ENCODE assay signal across 1 cellular context in the genomic region with DNA sequence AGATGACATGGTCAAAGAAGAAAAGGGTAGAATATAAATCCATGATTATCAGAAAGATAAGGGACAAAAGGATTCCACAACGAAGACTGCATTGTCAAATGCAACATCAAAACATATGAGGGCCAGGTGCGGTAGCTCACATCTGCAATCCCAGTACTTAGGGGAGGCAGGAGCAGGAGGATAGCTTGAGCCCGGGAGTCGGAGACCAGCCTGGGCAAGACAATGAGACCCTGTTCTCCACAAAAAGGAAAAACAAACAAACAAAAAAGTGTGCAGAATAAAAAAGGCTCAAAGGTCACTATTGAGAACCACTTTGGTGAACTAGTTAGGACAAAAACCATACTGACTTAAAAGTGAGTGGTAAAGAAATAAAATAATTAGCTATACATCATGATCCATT.
TF ChIP-seq lines count a peak whose summit lies in the region.

No MANE protein-coding gene starts in this region.

TF ChIP-seq in HepG2, 621 proteins besides CTCF, POLR2A, EP300 and RAD21 (continued from another document and continues in another):
- TF ChIP-seq, protein P1, sequence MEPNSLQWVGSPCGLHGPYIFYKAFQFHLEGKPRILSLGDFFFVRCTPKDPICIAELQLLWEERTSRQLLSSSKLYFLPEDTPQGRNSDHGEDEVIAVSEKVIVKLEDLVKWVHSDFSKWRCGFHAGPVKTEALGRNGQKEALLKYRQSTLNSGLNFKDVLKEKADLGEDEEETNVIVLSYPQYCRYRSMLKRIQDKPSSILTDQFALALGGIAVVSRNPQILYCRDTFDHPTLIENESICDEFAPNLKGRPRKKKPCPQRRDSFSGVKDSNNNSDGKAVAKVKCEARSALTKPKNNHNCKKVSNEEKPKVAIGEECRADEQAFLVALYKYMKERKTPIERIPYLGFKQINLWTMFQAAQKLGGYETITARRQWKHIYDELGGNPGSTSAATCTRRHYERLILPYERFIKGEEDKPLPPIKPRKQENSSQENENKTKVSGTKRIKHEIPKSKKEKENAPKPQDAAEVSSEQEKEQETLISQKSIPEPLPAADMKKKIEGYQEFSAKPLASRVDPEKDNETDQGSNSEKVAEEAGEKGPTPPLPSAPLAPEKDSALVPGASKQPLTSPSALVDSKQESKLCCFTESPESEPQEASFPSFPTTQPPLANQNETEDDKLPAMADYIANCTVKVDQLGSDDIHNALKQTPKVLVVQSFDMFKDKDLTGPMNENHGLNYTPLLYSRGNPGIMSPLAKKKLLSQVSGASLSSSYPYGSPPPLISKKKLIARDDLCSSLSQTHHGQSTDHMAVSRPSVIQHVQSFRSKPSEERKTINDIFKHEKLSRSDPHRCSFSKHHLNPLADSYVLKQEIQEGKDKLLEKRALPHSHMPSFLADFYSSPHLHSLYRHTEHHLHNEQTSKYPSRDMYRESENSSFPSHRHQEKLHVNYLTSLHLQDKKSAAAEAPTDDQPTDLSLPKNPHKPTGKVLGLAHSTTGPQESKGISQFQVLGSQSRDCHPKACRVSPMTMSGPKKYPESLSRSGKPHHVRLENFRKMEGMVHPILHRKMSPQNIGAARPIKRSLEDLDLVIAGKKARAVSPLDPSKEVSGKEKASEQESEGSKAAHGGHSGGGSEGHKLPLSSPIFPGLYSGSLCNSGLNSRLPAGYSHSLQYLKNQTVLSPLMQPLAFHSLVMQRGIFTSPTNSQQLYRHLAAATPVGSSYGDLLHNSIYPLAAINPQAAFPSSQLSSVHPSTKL (CRISPR knock-in tag; IDR thresholded peaks at IDR 0.05): peak; percentile 56
- TF ChIP-seq ZBTB7B (CRISPR knock-in tag; IDR thresholded peaks at IDR 0.05): no peak
- TF ChIP-seq ZNF567 (CRISPR knock-in tag; IDR thresholded peaks at IDR 0.05; ENCODE audit: borderline replicate concordance): no peak
- 0 out of 2 replicates have a peak, but pooled peaks have one; percentile 32 for TF ChIP-seq HNF4G (IDR thresholded peaks at IDR 0.05; ENCODE audit: borderline replicate concordance, low read depth, low read length)
- TF ChIP-seq HNF4G (CRISPR knock-in tag; IDR thresholded peaks at IDR 0.05; ENCODE audit: borderline replicate concordance, low read depth): no peak; the same call in 1 of the 2 replicates
- TF ChIP-seq RFX1 (IDR thresholded peaks at IDR 0.05): no peak
- TF ChIP-seq NFRKB (IDR thresholded peaks at IDR 0.05): no peak
- no peak for TF ChIP-seq UBTF (CRISPR knock-in tag; IDR thresholded peaks at IDR 0.05)
- TF ChIP-seq, protein P2, sequence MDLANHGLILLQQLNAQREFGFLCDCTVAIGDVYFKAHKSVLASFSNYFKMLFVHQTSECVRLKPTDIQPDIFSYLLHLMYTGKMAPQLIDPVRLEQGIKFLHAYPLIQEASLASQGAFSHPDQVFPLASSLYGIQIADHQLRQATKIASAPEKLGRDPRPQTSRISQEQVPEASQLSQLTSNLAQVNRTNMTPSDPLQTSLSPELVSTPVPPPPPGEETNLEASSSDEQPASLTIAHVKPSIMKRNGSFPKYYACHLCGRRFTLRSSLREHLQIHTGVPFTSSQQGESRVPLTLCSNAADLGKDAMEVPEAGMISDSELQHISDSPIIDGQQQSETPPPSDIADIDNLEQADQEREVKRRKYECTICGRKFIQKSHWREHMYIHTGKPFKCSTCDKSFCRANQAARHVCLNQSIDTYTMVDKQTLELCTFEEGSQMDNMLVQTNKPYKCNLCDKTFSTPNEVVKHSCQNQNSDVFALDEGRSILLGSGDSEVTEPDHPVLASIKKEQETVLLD (CRISPR knock-in tag; IDR thresholded peaks at IDR 0.05; ENCODE audit: low read depth): no peak
- TF ChIP-seq ZNF780A (CRISPR knock-in tag; IDR thresholded peaks at IDR 0.05): no peak
- no peak for TF ChIP-seq ZNF230 (CRISPR knock-in tag; IDR thresholded peaks at IDR 0.05)
- no peak for TF ChIP-seq ZFP82 (CRISPR knock-in tag; IDR thresholded peaks at IDR 0.05; ENCODE audit: borderline replicate concordance)
- TF ChIP-seq IKZF1 (IDR thresholded peaks at IDR 0.05): no peak
- TF ChIP-seq ZNF605 (CRISPR knock-in tag; IDR thresholded peaks at IDR 0.05): no peak
- TF ChIP-seq ZNF468 (CRISPR knock-in tag; IDR thresholded peaks at IDR 0.05): no peak
- TF ChIP-seq, protein P3, sequence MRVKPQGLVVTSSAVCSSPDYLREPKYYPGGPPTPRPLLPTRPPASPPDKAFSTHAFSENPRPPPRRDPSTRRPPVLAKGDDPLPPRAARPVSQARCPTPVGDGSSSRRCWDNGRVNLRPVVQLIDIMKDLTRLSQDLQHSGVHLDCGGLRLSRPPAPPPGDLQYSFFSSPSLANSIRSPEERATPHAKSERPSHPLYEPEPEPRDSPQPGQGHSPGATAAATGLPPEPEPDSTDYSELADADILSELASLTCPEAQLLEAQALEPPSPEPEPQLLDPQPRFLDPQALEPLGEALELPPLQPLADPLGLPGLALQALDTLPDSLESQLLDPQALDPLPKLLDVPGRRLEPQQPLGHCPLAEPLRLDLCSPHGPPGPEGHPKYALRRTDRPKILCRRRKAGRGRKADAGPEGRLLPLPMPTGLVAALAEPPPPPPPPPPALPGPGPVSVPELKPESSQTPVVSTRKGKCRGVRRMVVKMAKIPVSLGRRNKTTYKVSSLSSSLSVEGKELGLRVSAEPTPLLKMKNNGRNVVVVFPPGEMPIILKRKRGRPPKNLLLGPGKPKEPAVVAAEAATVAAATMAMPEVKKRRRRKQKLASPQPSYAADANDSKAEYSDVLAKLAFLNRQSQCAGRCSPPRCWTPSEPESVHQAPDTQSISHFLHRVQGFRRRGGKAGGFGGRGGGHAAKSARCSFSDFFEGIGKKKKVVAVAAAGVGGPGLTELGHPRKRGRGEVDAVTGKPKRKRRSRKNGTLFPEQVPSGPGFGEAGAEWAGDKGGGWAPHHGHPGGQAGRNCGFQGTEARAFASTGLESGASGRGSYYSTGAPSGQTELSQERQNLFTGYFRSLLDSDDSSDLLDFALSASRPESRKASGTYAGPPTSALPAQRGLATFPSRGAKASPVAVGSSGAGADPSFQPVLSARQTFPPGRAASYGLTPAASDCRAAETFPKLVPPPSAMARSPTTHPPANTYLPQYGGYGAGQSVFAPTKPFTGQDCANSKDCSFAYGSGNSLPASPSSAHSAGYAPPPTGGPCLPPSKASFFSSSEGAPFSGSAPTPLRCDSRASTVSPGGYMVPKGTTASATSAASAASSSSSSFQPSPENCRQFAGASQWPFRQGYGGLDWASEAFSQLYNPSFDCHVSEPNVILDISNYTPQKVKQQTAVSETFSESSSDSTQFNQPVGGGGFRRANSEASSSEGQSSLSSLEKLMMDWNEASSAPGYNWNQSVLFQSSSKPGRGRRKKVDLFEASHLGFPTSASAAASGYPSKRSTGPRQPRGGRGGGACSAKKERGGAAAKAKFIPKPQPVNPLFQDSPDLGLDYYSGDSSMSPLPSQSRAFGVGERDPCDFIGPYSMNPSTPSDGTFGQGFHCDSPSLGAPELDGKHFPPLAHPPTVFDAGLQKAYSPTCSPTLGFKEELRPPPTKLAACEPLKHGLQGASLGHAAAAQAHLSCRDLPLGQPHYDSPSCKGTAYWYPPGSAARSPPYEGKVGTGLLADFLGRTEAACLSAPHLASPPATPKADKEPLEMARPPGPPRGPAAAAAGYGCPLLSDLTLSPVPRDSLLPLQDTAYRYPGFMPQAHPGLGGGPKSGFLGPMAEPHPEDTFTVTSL (CRISPR knock-in tag; IDR thresholded peaks at IDR 0.05; ENCODE audit: borderline replicate concordance): peak; percentile 59; the same call in 1 of the 2 replicates
- no peak for TF ChIP-seq ZNF7 (CRISPR knock-in tag; IDR thresholded peaks at IDR 0.05)
- TF ChIP-seq ZBTB8A (CRISPR knock-in tag; IDR thresholded peaks at IDR 0.05; ENCODE audit: borderline replicate concordance, low read depth): no peak
- no peak for TF ChIP-seq ZKSCAN1 (IDR thresholded peaks at IDR 0.05; ENCODE audit: low read length)
- TF ChIP-seq SOX6 (IDR thresholded peaks at IDR 0.05): no peak
- TF ChIP-seq SOX6 (CRISPR knock-in tag; IDR thresholded peaks at IDR 0.05): peak; percentile 95
- TF ChIP-seq HOXD1 (CRISPR knock-in tag; IDR thresholded peaks at IDR 0.05): no peak
- 0 out of 2 replicates have a peak, but pooled peaks have one; percentile 28 for TF ChIP-seq SAP130 (CRISPR knock-in tag; IDR thresholded peaks at IDR 0.05; ENCODE audit: low read depth)
- no peak for TF ChIP-seq NBN (conservative IDR thresholded peaks at IDR 0.05)
- TF ChIP-seq, protein P4, sequence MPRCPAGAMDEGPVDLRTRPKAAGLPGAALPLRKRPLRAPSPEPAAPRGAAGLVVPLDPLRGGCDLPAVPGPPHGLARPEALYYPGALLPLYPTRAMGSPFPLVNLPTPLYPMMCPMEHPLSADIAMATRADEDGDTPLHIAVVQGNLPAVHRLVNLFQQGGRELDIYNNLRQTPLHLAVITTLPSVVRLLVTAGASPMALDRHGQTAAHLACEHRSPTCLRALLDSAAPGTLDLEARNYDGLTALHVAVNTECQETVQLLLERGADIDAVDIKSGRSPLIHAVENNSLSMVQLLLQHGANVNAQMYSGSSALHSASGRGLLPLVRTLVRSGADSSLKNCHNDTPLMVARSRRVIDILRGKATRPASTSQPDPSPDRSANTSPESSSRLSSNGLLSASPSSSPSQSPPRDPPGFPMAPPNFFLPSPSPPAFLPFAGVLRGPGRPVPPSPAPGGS (CRISPR knock-in tag; IDR thresholded peaks at IDR 0.05): no peak
- TF ChIP-seq ATF1 (CRISPR knock-in tag; IDR thresholded peaks at IDR 0.05): no peak
- TF ChIP-seq ZNF251 (CRISPR knock-in tag; IDR thresholded peaks at IDR 0.05): no peak
- TF ChIP-seq ZNF484 (CRISPR knock-in tag; IDR thresholded peaks at IDR 0.05; ENCODE audit: borderline replicate concordance, low read depth): no peak
- no peak for TF ChIP-seq ETV6 (CRISPR knock-in tag; conservative IDR thresholded peaks at IDR 0.05)
- TF ChIP-seq MYC (CRISPR knock-in tag; IDR thresholded peaks at IDR 0.05; ENCODE audit: borderline replicate concordance): no peak
- TF ChIP-seq ZFP1 (CRISPR knock-in tag; IDR thresholded peaks at IDR 0.05): no peak
- TF ChIP-seq RXRB (CRISPR knock-in tag; IDR thresholded peaks at IDR 0.05; ENCODE audit: borderline replicate concordance): 0 out of 2 replicates have a peak, but pooled peaks have one; percentile 33
- TF ChIP-seq ZNF292 (CRISPR knock-in tag; IDR thresholded peaks at IDR 0.05; ENCODE audit: borderline replicate concordance, low read depth): no peak
- no peak for TF ChIP-seq ZNF460 (CRISPR knock-in tag; IDR thresholded peaks at IDR 0.05; ENCODE audit: borderline replicate concordance)
- no peak for TF ChIP-seq SYNCRIP (IDR thresholded peaks at IDR 0.05; ENCODE audit: insufficient read depth, low read depth, low read length)
- TF ChIP-seq, protein P5, sequence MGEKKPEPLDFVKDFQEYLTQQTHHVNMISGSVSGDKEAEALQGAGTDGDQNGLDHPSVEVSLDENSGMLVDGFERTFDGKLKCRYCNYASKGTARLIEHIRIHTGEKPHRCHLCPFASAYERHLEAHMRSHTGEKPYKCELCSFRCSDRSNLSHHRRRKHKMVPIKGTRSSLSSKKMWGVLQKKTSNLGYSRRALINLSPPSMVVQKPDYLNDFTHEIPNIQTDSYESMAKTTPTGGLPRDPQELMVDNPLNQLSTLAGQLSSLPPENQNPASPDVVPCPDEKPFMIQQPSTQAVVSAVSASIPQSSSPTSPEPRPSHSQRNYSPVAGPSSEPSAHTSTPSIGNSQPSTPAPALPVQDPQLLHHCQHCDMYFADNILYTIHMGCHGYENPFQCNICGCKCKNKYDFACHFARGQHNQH (CRISPR knock-in tag; IDR thresholded peaks at IDR 0.05): peak; percentile 34; the same call in 1 of the 2 replicates
- TF ChIP-seq ZFP36 (IDR thresholded peaks at IDR 0.05; ENCODE audit: borderline replicate concordance, low read depth, low read length, partially characterized antibody): no peak
- no peak for TF ChIP-seq ZNF775 (CRISPR knock-in tag; IDR thresholded peaks at IDR 0.05; ENCODE audit: borderline replicate concordance)
- TF ChIP-seq MEIS2 (CRISPR knock-in tag; IDR thresholded peaks at IDR 0.05): no peak
- TF ChIP-seq, protein P6, sequence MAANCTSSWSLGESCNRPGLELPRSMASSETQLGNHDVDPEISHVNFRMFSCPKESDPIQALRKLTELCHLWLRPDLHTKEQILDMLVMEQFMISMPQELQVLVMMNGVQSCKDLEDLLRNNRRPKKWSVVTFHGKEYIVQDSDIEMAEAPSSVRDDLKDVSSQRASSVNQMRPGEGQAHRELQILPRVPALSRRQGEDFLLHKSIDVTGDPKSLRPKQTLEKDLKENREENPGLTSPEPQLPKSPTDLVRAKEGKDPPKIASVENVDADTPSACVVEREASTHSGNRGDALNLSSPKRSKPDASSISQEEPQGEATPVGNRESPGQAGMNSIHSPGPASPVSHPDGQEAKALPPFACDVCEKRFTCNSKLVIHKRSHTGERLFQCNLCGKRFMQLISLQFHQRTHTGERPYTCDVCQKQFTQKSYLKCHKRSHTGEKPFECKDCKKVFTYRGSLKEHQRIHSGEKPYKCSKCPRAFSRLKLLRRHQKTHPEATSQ (CRISPR knock-in tag; IDR thresholded peaks at IDR 0.05; ENCODE audit: borderline replicate concordance): no peak
- TF ChIP-seq ZNF343 (CRISPR knock-in tag; IDR thresholded peaks at IDR 0.05): no peak
- TF ChIP-seq PAX8 (CRISPR knock-in tag; IDR thresholded peaks at IDR 0.05; ENCODE audit: borderline replicate concordance): no peak
- no peak for TF ChIP-seq LCORL (IDR thresholded peaks at IDR 0.05)
- 0 out of 2 replicates have a peak, but pooled peaks have one; percentile 27 for TF ChIP-seq LCORL (CRISPR knock-in tag; IDR thresholded peaks at IDR 0.05)
- 0 out of 2 replicates have a peak, but pooled peaks have one; percentile 38 for TF ChIP-seq SMAD3 (CRISPR knock-in tag; IDR thresholded peaks at IDR 0.05)
- 0 out of 2 replicates have a peak, but pooled peaks have one; percentile 21 for TF ChIP-seq MAX (IDR thresholded peaks at IDR 0.05)
- TF ChIP-seq ESRRA (CRISPR knock-in tag; IDR thresholded peaks at IDR 0.05; ENCODE audit: low read depth): 0 out of 2 replicates have a peak, but pooled peaks have one; percentile 30
- no peak for TF ChIP-seq HOXA7 (CRISPR knock-in tag; IDR thresholded peaks at IDR 0.05)
- no peak for TF ChIP-seq ZBTB7A (CRISPR knock-in tag; IDR thresholded peaks at IDR 0.05)
- peak; percentile 91 for TF ChIP-seq RCOR2 (CRISPR knock-in tag; IDR thresholded peaks at IDR 0.05)
- TF ChIP-seq MLLT10 (CRISPR knock-in tag; IDR thresholded peaks at IDR 0.05): no peak
